In genomic region chr21:46634966-46635323, GRCh38 we compare ENCODE assay signal across 8 cellular contexts. TPM values are rescaled to one million over a fixed set of nuclear protein-coding genes. Genes with fewer than 3 reads are reported as not detected.
DNase-seq lines count a peak whose midpoint lies in the region; ATAC-seq and TF ChIP-seq lines count a peak whose summit lies in the region.

No MANE protein-coding gene starts in this region.

- H3K27ac Mint-ChIP-seq in CD4-positive, alpha-beta memory T cell = peak overlapping the region; percentile 89 to 99 (median 96)
- H3K27ac Mint-ChIP-seq in MCF 10A (ENCODE audit: low read depth, unreplicated experiment) = peak overlapping the region; percentile 91

- peaks cover 5% of the 10 kb centered on the region for H3K36me3 ChIP-seq in CD4-positive, alpha-beta memory T cell (ENCODE audit: insufficient read depth, low read length)
- no peaks in the 10 kb centered on the region for H3K36me3 ChIP-seq in OCI-LY3 (replicated peaks; ENCODE audit: low read depth, low read length)
- peaks cover 18% of the 10 kb centered on the region for H3K36me3 ChIP-seq in iPS-20b (ENCODE audit: insufficient read depth, low read depth, low read length)
- peaks cover 0 to 6% (median 0%) of the 10 kb centered on the region in 4 donors for H3K36me3 ChIP-seq in sigmoid colon

- no TSS peak for BruUV-seq in MCF 10A (replicated peaks; lab: Mats Ljungman, UMichigan)

- peak overlapping the region; percentile 93 to 98 (median 96) for H3K4me3 Mint-ChIP-seq in CD4-positive, alpha-beta memory T cell
- H3K4me3 Mint-ChIP-seq in MCF 10A (ENCODE audit: unreplicated experiment) = peak overlapping the region; percentile 96

- POLR2A ChIA-PET in CD4-positive, alpha-beta memory T cell (lab: Charles Lee; ENCODE audit: partially characterized antibody) = interaction anchor here (0.6 to 6.1 kb wide), 23 partner anchors 8 to 380 kb away, joined by 3 to 108 read pairs (median 4); partner anchors contain the start of genes C21orf58, DIP2A, PCNT and S100B
- POLR2A ChIA-PET in MCF 10A (lab: Yijun Ruan, JAX) = interaction anchor here (0.7 to 4.8 kb wide), 24 partner anchors 8 to 407 kb away, joined by 3 to 43 read pairs (median 4); partner anchors contain the start of genes DIP2A, MCM3AP and YBEY

- H3K27ac ChIP-seq in CD4-positive, alpha-beta memory T cell (ENCODE audit: low read depth, low read length) = peak overlapping the region; percentile 93
- H3K27ac ChIP-seq in OCI-LY3 (ENCODE audit: low read length) (peak overlapping the region; percentile 73), iPS-20b (ENCODE audit: low read length) (peak overlapping the region; percentile 22), sigmoid colon (peak overlapping the region; percentile 91 to 98 (median 94))

- TF ChIP-seq CTCF in OCI-LY3 (IDR thresholded peaks at IDR 0.05; ENCODE audit: low read depth, low read length) (peak; percentile 26; the same call in 1 of the 2 replicates), MCF 10A (IDR thresholded peaks at IDR 0.05; ENCODE audit: unreplicated experiment) (no peak), sigmoid colon (IDR thresholded peaks at IDR 0.05) (no peak)

- H2AFZ ChIP-seq in OCI-LY3 (ENCODE audit: low read depth, low read length) = peak overlapping the region; percentile 58

- peak in 1 of 5 donors; percentile 54 for DNase-seq in CD4-positive, alpha-beta memory T cell
- DNase-seq in Jurkat, Clone E6-1 (ENCODE audit: low read depth, low spot score) = peak; percentile 87
- DNase-seq in MCF 10A (ENCODE audit: unreplicated experiment) = peak; percentile 66
- DNase-seq in sigmoid colon = peak; percentile 90
- DNase-seq in GOT3 (lab: John Stamatoyannopoulos, UW) = no peak

- peak overlapping the region; percentile 84 for H3K9ac ChIP-seq in OCI-LY3 (ENCODE audit: low read length)
- peak overlapping the region; percentile 89; the same call in 1 of the 2 replicates for H3K9ac ChIP-seq in iPS-20b (ENCODE audit: low read depth, low read length)

- no peak for TF ChIP-seq POLR2A in sigmoid colon (IDR thresholded peaks at IDR 0.05)

- no peaks in the 10 kb centered on the region for H3K27me3 ChIP-seq in CD4-positive, alpha-beta memory T cell (ENCODE audit: insufficient read depth, low read length)
- H3K27me3 ChIP-seq in OCI-LY3 (ENCODE audit: low read depth, low read length) (no peaks in the 10 kb centered on the region), iPS-20b (ENCODE audit: insufficient read depth, low read length) (no peaks in the 10 kb centered on the region), sigmoid colon (no peaks in the 10 kb centered on the region)

- H3K4me2 ChIP-seq in OCI-LY3 (ENCODE audit: low read length) = peak overlapping the region; percentile 77

- 0 to 1% methylated on average over 14 of the region's 14 CpGs for WGBS in sigmoid colon, 2 donors

- H4K20me1 ChIP-seq in OCI-LY3 (ENCODE audit: insufficient read depth, low read length) = no peaks in the 10 kb centered on the region

- CTCF ChIA-PET in CD4-positive, alpha-beta memory T cell (lab: Charles Lee; ENCODE audit: partially characterized antibody) = interaction anchor here (0.8 to 3.9 kb wide), 4 partner anchors 22 to 492 kb away, joined by 3 to 19 read pairs (median 10); no protein-coding TSS in a partner anchor
- CTCF ChIA-PET in MCF 10A (lab: Yijun Ruan, JAX) = interaction anchor here (0.6 to 0.7 kb wide), 3 partner anchors 146 to 665 kb away, joined by 3 to 4 read pairs (median 3); no protein-coding TSS in a partner anchor

- ATAC-seq in GM19395 (IDR thresholded peaks at IDR 0.05; ENCODE audit: unreplicated experiment) = peak; percentile 8

- intact Hi-C loops in CD4-positive, alpha-beta memory T cell (cut with micrococcal nuclease) = loop anchor here (1.0 to 2.0 kb wide), 2 partner anchors 76 to 177 kb away; partner anchors contain the start of gene DIP2A
- intact Hi-C loops in MCF 10A (cut with micrococcal nuclease) = no loop called here
- intact Hi-C loops in sigmoid colon (cut with DNase I) = no loop called here

- no peaks in the 10 kb centered on the region for H3K9me3 Mint-ChIP-seq in CD4-positive, alpha-beta memory T cell
- no peaks in the 10 kb centered on the region for H3K9me3 Mint-ChIP-seq in MCF 10A (ENCODE audit: unreplicated experiment)

- H3K27me3 Mint-ChIP-seq in CD4-positive, alpha-beta memory T cell = no peaks in the 10 kb centered on the region
- H3K27me3 Mint-ChIP-seq in MCF 10A (ENCODE audit: insufficient read depth, unreplicated experiment) = peaks cover 19% of the 10 kb centered on the region

- peaks cover 10 to 24% of the 10 kb centered on the region in 2 donors for H3K36me3 Mint-ChIP-seq in CD4-positive, alpha-beta memory T cell
- H3K36me3 Mint-ChIP-seq in MCF 10A (ENCODE audit: insufficient read depth, unreplicated experiment) = peaks cover 14% of the 10 kb centered on the region

- H3K79me2 ChIP-seq in OCI-LY3 (ENCODE audit: low read length) = no peaks in the 10 kb centered on the region

- H3K4me3 ChIP-seq in CD4-positive, alpha-beta memory T cell (ENCODE audit: low read length in 2 of 2) = peak overlapping the region; percentile 37 to 100
- H3K4me3 ChIP-seq in Jurkat, Clone E6-1 (ENCODE audit: low read length) = peak overlapping the region; percentile 81
- H3K4me3 ChIP-seq in OCI-LY3 (ENCODE audit: low read length) = peak overlapping the region; percentile 89
- peak overlapping the region; percentile 98 for H3K4me3 ChIP-seq in iPS-20b (ENCODE audit: low read length)
- peak overlapping the region; percentile 72 to 92 (median 90) for H3K4me3 ChIP-seq in sigmoid colon

- H3K9me3 ChIP-seq in CD4-positive, alpha-beta memory T cell (ENCODE audit: control insufficient read depth in 1 of 2, low read length in 2 of 2) = no peaks in the 10 kb centered on the region
- H3K9me3 ChIP-seq in OCI-LY3 (ENCODE audit: insufficient read depth, low read length) (no peaks in the 10 kb centered on the region), iPS-20b (ENCODE audit: insufficient read depth, low read depth, low read length) (no peaks in the 10 kb centered on the region), sigmoid colon (no peaks in the 10 kb centered on the region)

- peaks cover 39 to 77% (median 60%) of the 10 kb centered on the region in 4 donors for H3K4me1 Mint-ChIP-seq in CD4-positive, alpha-beta memory T cell
- peaks cover 22% of the 10 kb centered on the region for H3K4me1 Mint-ChIP-seq in MCF 10A (ENCODE audit: insufficient read depth, unreplicated experiment)

- peaks cover 67% of the 10 kb centered on the region for H3K4me1 ChIP-seq in CD4-positive, alpha-beta memory T cell (ENCODE audit: insufficient read depth, low read length)
- H3K4me1 ChIP-seq in OCI-LY3 (ENCODE audit: low read length) (peaks cover 17% of the 10 kb centered on the region), iPS-20b (ENCODE audit: insufficient read depth, low read length) (peaks cover 2% of the 10 kb centered on the region; the same call in 1 of the 2 replicates), sigmoid colon (peaks cover 0 to 48% (median 38%) of the 10 kb centered on the region in 4 donors)

- no peak for TF ChIP-seq EP300 in sigmoid colon (IDR thresholded peaks at IDR 0.05)

RNA-seq across cellular contexts. Expression of gene PRMT2, which starts 0.5 kb away (rescaled TPM):
- total RNA-seq in CD4-positive, alpha-beta memory T cell = 100 to 1,000 TPM; 175 to 177 TPM
- polyA plus RNA-seq in CD4-positive, alpha-beta memory T cell = 100 to 1,000 TPM; 218 to 348 TPM
- 100 TPM for polyA plus RNA-seq in Jurkat, Clone E6-1 (2012; ENCODE audit: insufficient read depth, insufficient read length)
- 60.2 and 62.2 TPM in 2 replicates for total RNA-seq in MCF 10A (2022)
- total RNA-seq in sigmoid colon = 100 to 1,000 TPM in 3 of 4 donors, 10 to 100 TPM in 1; 85.7 to 128 (median 109) TPM
- 10 to 100 TPM; 68.0 to 96.1 (median 90.4) TPM for polyA plus RNA-seq in sigmoid colon

RNA-seq across cellular contexts. Expression of gene S100B, which starts 30.1 kb away (rescaled TPM):
- total RNA-seq in CD4-positive, alpha-beta memory T cell = not detected
- under 1 TPM; 0.54 to 0.73 TPM for polyA plus RNA-seq in CD4-positive, alpha-beta memory T cell
- polyA plus RNA-seq in Jurkat, Clone E6-1 (2012; ENCODE audit: insufficient read depth, insufficient read length) = not detected
- total RNA-seq in MCF 10A (2022) (not detected in 2 replicates), sigmoid colon (100 to 1,000 TPM in 1 of 4 donors, 10 to 100 TPM in 3; 28.5 to 126 (median 41.0) TPM)
- polyA plus RNA-seq in sigmoid colon = 10 to 100 TPM; 14.3 to 23.7 (median 20.4) TPM

Comparison
In these comparisons a context has a peak if more than half of its experiments do, and no peak if none do; other contexts are left out.
1. H3K27ac ChIP-seq: peak in every context shown above with its lines; median percentile 94 in sigmoid colon; 93 in CD4-positive, alpha-beta memory T cell; 73 in OCI-LY3; 22 in iPS-20b.
2. RNA of gene S100B, which starts 30.1 kb away (total RNA-seq): 28.5 to 126 TPM in sigmoid colon; not detected in CD4-positive, alpha-beta memory T cell and not detected in MCF 10A; every median in the first group is over 10 times any median in the second.
3. Peak in every context shown above with its lines, with median percentiles within 50 percentile points of each other: H3K4me3 ChIP-seq.